In the genomic region with DNA sequence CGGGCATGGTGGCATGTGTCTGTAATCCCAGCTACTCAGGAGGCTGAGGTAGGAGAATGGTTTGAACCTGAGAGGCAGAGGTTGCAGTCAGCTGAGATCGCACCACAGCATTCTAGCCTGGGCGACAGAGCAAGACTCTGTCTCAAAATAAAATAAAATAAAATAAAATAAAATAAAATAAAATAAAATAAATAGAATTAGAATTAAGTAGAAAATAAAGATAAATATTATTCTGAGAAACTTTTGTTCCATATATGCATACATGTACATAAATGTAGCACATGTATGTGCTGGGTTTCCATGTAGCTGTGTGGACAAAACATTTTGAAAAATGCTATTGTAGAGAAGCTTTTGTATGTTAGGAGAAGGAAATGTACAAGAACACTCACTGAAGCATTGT, we compare ENCODE assay signal across 26 cellular contexts.
DNase-seq lines count a peak whose midpoint lies in the region; ATAC-seq, FAIRE-seq and TF ChIP-seq lines count a peak whose summit lies in the region.
"Had no signal": no experiment of that assay in that cellular context is flagged by ENCODE, and none has a peak within 500 bp of the region (broad histone marks: within the 10 kb centered on the region; RNA-seq: fewer than 3 reads in every experiment).

No MANE protein-coding gene starts in this region.

- H3K79me2 ChIP-seq in DOHH2 (ENCODE audit: control insufficient read depth, low read length) (no peaks in the 10 kb centered on the region), Karpas-422 (ENCODE audit: low read length) (no peaks in the 10 kb centered on the region)

- H3K9me2 ChIP-seq in DOHH2 (replicated peaks; ENCODE audit: control insufficient read depth, low read length) (no peaks in the 10 kb centered on the region), Karpas-422 (replicated peaks; ENCODE audit: insufficient read depth, low read length) (no peaks in the 10 kb centered on the region)

- H3K27me3 ChIP-seq in DOHH2 (ENCODE audit: control insufficient read depth, low read length) (no peaks in the 10 kb centered on the region), Karpas-422 (ENCODE audit: low read length) (no peaks in the 10 kb centered on the region)
- H3K27me3 ChIP-seq: BE2C, BLaER1 had no signal

- TF ChIP-seq CTCF in DOHH2 (IDR thresholded peaks at IDR 0.05; ENCODE audit: low read depth, low read length, poor library complexity, severe bottlenecking) (no peak), nephron (IDR thresholded peaks at IDR 0.05; ENCODE audit: unreplicated experiment in 3 of 3) (no peak)

- peak overlapping the region; percentile 58 for H3K4me2 ChIP-seq in DOHH2 (ENCODE audit: low read length)
- peak overlapping the region; percentile 71 for H3K4me2 ChIP-seq in Karpas-422 (ENCODE audit: low read depth, low read length, poor library complexity, severe bottlenecking)
- H3K4me2 ChIP-seq: BLaER1 had no signal

- H3K27ac Mint-ChIP-seq in nephron = peak overlapping the region in 2 of 3 experiments; percentile 82 to 86
- H3K27ac Mint-ChIP-seq: CD14-positive monocyte; CD4-positive, alpha-beta memory T cell; CD4-positive, CD25-positive, alpha-beta regulatory T cell; CD8-positive, alpha-beta memory T cell had no signal

- FAIRE-seq in frontal cortex (lab: Jason Lieb, UNC) = peak; percentile 37
- FAIRE-seq: A204.1, G401.6, GM12891 had no signal

- H3K9me3 ChIP-seq in DOHH2 (ENCODE audit: control insufficient read depth, insufficient read depth, low read length) (no peaks in the 10 kb centered on the region), Karpas-422 (ENCODE audit: low read length) (no peaks in the 10 kb centered on the region)
- H3K9me3 ChIP-seq: BE2C, BLaER1 had no signal

- no peaks in the 10 kb centered on the region for H3K9me3 Mint-ChIP-seq in nephron
- H3K9me3 Mint-ChIP-seq: CD4-positive, alpha-beta memory T cell; CD4-positive, CD25-positive, alpha-beta regulatory T cell had no signal

- no peaks in the 10 kb centered on the region for H3K27me3 Mint-ChIP-seq in nephron (ENCODE audit: low read depth)
- H3K27me3 Mint-ChIP-seq: CD4-positive, CD25-positive, alpha-beta regulatory T cell had no signal

- no peak overlapping the region for H2AFZ ChIP-seq in Karpas-422 (ENCODE audit: low read length)

- H3K4me3 Mint-ChIP-seq in nephron = no peak overlapping the region
- H3K4me3 Mint-ChIP-seq: CD14-positive monocyte; CD4-positive, alpha-beta memory T cell; CD4-positive, CD25-positive, alpha-beta regulatory T cell; CD8-positive, alpha-beta memory T cell had no signal

- peak overlapping the region; percentile 32 for H3K9ac ChIP-seq in Karpas-422 (ENCODE audit: low read length)
- H3K9ac ChIP-seq: BLaER1 had no signal

- H3K36me3 ChIP-seq in DOHH2 (ENCODE audit: control insufficient read depth, low read length) (no peaks in the 10 kb centered on the region), Karpas-422 (ENCODE audit: insufficient read depth, low read length) (no peaks in the 10 kb centered on the region)
- H3K36me3 ChIP-seq: BE2C had no signal

- ATAC-seq in left lobe of liver = no peak

- H3K36me3 Mint-ChIP-seq in nephron (ENCODE audit: low read depth) = no peaks in the 10 kb centered on the region
- H3K36me3 Mint-ChIP-seq: CD14-positive monocyte; CD4-positive, alpha-beta memory T cell; CD4-positive, CD25-positive, alpha-beta regulatory T cell; CD8-positive, alpha-beta memory T cell had no signal

- H3K4me1 ChIP-seq in DOHH2 (ENCODE audit: control insufficient read depth, low read length) = peaks cover 74% of the 10 kb centered on the region
- peaks cover 77% of the 10 kb centered on the region for H3K4me1 ChIP-seq in Karpas-422 (ENCODE audit: low read length)
- H3K4me1 ChIP-seq: BLaER1 had no signal

- peaks cover 49% of the 10 kb centered on the region for H3K4me1 Mint-ChIP-seq in nephron
- H3K4me1 Mint-ChIP-seq: CD14-positive monocyte; CD4-positive, alpha-beta memory T cell; CD4-positive, CD25-positive, alpha-beta regulatory T cell; CD8-positive, alpha-beta memory T cell had no signal

- DNase-seq in Karpas-422 = no peak
- no peak for DNase-seq in frontal cortex (ENCODE audit: low spot score in 2 of 2)
- no peak for DNase-seq in occipital lobe (lab: John Stamatoyannopoulos, UW)
- DNase-seq in activated CD4-positive, alpha-beta T cell treated with anti-CD3 and anti-CD28 coated beads, Interleukin-2, amount 50 U/mL, for 48 hours = no peak
- DNase-seq in left lobe of liver (ENCODE audit: low spot score) = no peak
- DNase-seq: 8988T; ACHN; BE2C; C1 segment of cervical spinal cord; CD4-positive, alpha-beta memory T cell; CD4-positive, CD25-positive, alpha-beta regulatory T cell; CD8-positive, alpha-beta memory T cell; COR-L47; DMS 273 treated with DMSO at 0.1 percent for 48 hours; DMS153; DMS53; DMS79; DND-41; GF-D8 had no signal

- no peaks in the 10 kb centered on the region for H4K20me1 ChIP-seq in DOHH2 (ENCODE audit: control insufficient read depth, insufficient read depth, low read depth, low read length)
- no peaks in the 10 kb centered on the region for H4K20me1 ChIP-seq in Karpas-422 (ENCODE audit: insufficient read depth, low read depth, low read length)
- H4K20me1 ChIP-seq: BLaER1 had no signal

- H3K4me3 ChIP-seq in DOHH2 (ENCODE audit: low read length) (peak overlapping the region; percentile 37), Karpas-422 (ENCODE audit: low read length) (peak overlapping the region; percentile 18)
- H3K4me3 ChIP-seq: BLaER1 had no signal

- H3K27ac ChIP-seq in DOHH2 (ENCODE audit: low read depth, low read length) (peak overlapping the region; percentile 93), Karpas-422 (ENCODE audit: low read length) (peak overlapping the region; percentile 97)
- H3K27ac ChIP-seq: BLaER1 had no signal

- H3F3A ChIP-seq in DOHH2 (ENCODE audit: control insufficient read depth, insufficient read depth) = peaks cover 11% of the 10 kb centered on the region
